11 cellular contexts compared by ENCODE assay signal in genomic region chr1:8027748-8028631, GRCh38. TPM values are rescaled to one million over a fixed set of nuclear protein-coding genes. Genes with fewer than 3 reads are reported as not detected.
DNase-seq lines count a peak whose midpoint lies in the region; FAIRE-seq and TF ChIP-seq lines count a peak whose summit lies in the region.
"Had no signal": no experiment of that assay in that cellular context is flagged by ENCODE, and none has a peak within 500 bp of the region (broad histone marks: within the 10 kb centered on the region; RNA-seq: fewer than 3 reads in every experiment).

No MANE protein-coding gene starts in this region.

- H3K9me3 Mint-ChIP-seq in activated T-helper 1 cell treated with anti-CD3 and anti-CD28 coated beads, Interleukin-12 subunit alpha, Interleukin-12 subunit beta, Interleukin-2, Interleukin-4 antibody, amounts not matched to agents 30 ng/mL and 10 ng/mL and 1 ng/mL, durations not matched to agents 14 hours and 24 hours and 36 hours = no peaks in the 10 kb centered on the region

- H3K4me3 ChIP-seq in AG04450 (ENCODE audit: low read depth, low read length) (peak overlapping the region; percentile 15; the same call in 1 of the 2 replicates), bronchial epithelial cell (ENCODE audit: low read depth, low read length) (peak overlapping the region; percentile 92), muscle layer of duodenum (ENCODE audit: low read depth in 1 of 2, low read length in 2 of 2) (no peak overlapping the region)

- H3K27me3 Mint-ChIP-seq in activated T-helper 1 cell treated with anti-CD3 and anti-CD28 coated beads, Interleukin-12 subunit alpha, Interleukin-12 subunit beta, Interleukin-2, Interleukin-4 antibody, amounts not matched to agents 30 ng/mL and 10 ng/mL and 1 ng/mL, durations not matched to agents 14 hours and 24 hours and 36 hours (ENCODE audit: insufficient read depth) = peaks cover 46% of the 10 kb centered on the region

- H3K27ac ChIP-seq in AG04450 (ENCODE audit: low read depth, low read length) (peak overlapping the region; percentile 88), muscle layer of duodenum (ENCODE audit: low read length) (peak overlapping the region; percentile 76)

- DNase-seq in AG04450 (ENCODE audit: low read depth, low spot score) (no peak), HS-5 (ENCODE audit: low read depth) (peak; percentile 91), bronchial epithelial cell (ENCODE audit: low read depth) (peak; percentile 85), NCI-H2107 (lab: John Stamatoyannopoulos, UW) (no peak), epidermal melanocyte (ENCODE audit: insufficient read length, low spot score) (no peak), mucosa of gallbladder (ENCODE audit: low spot score) (no peak)
- no peak for DNase-seq in activated T-helper 1 cell treated with anti-CD3 and anti-CD28 coated beads, Interleukin-12 subunit alpha, Interleukin-12 subunit beta, Interleukin-2, Interleukin-4 antibody, amounts not matched to agents 30 ng/mL and 10 ng/mL and 1 ng/mL, durations not matched to agents 14 hours and 24 hours and 36 hours (ENCODE audit: low spot score)
- DNase-seq: stimulated activated CD4-positive, alpha-beta T cell treated with anti-CD3 and anti-CD28 coated beads, Interleukin-4, amount 100 ng/mL, for 24 hours; T-helper 1 cell had no signal

- H3K9me3 ChIP-seq in AG04450 (ENCODE audit: control insufficient read depth, insufficient read depth, low read length) (no peaks in the 10 kb centered on the region), muscle layer of duodenum (ENCODE audit: control insufficient read depth in 1 of 2, low read length in 2 of 2) (no peaks in the 10 kb centered on the region)

- CTCF ChIA-PET in AG04450 (lab: Charles Lee) = interaction anchor here (0.7 to 1.4 kb wide), 2 partner anchors 13 to 53 kb away, joined by 3 to 7 read pairs; no protein-coding TSS in a partner anchor

- no peak for FAIRE-seq in bronchial epithelial cell (lab: Jason Lieb, UNC)
- FAIRE-seq: endometrium had no signal

- no peak overlapping the region for H3K27ac Mint-ChIP-seq in activated T-helper 1 cell treated with anti-CD3 and anti-CD28 coated beads, Interleukin-12 subunit alpha, Interleukin-12 subunit beta, Interleukin-2, Interleukin-4 antibody, amounts not matched to agents 30 ng/mL and 10 ng/mL and 1 ng/mL, durations not matched to agents 14 hours and 24 hours and 36 hours

- intact Hi-C loops in activated T-helper 1 cell treated with anti-CD3 and anti-CD28 coated beads, Interleukin-12 subunit alpha, Interleukin-12 subunit beta, Interleukin-2, Interleukin-4 antibody, amounts not matched to agents 30 ng/mL and 10 ng/mL and 1 ng/mL, durations not matched to agents 14 hours and 24 hours and 36 hours (cut with micrococcal nuclease) = no loop called here

- POLR2A ChIA-PET in AG04450 (lab: Yijun Ruan, JAX) = interaction anchor here (0.5 to 1.8 kb wide), 8 partner anchors 9 to 315 kb away, joined by 3 to 6 read pairs (median 4); no protein-coding TSS in a partner anchor

- H3K27me3 ChIP-seq in AG04450 (ENCODE audit: control insufficient read depth, insufficient read depth, low read length) (no peaks in the 10 kb centered on the region), bronchial epithelial cell (ENCODE audit: control insufficient read depth, insufficient read depth, low read length) (no peaks in the 10 kb centered on the region), muscle layer of duodenum (ENCODE audit: low read depth, low read length) (no peaks in the 10 kb centered on the region)

- H3K36me3 ChIP-seq in bronchial epithelial cell (ENCODE audit: control insufficient read depth, insufficient read depth, low read length) (peaks cover 6% of the 10 kb centered on the region), muscle layer of duodenum (ENCODE audit: control insufficient read depth in 1 of 2, insufficient read depth in 2 of 2, low read length in 2 of 2) (no peaks in the 10 kb centered on the region)

- H3K4me3 Mint-ChIP-seq in activated T-helper 1 cell treated with anti-CD3 and anti-CD28 coated beads, Interleukin-12 subunit alpha, Interleukin-12 subunit beta, Interleukin-2, Interleukin-4 antibody, amounts not matched to agents 30 ng/mL and 10 ng/mL and 1 ng/mL, durations not matched to agents 14 hours and 24 hours and 36 hours = no peak overlapping the region

- H3K36me3 Mint-ChIP-seq in activated T-helper 1 cell treated with anti-CD3 and anti-CD28 coated beads, Interleukin-12 subunit alpha, Interleukin-12 subunit beta, Interleukin-2, Interleukin-4 antibody, amounts not matched to agents 30 ng/mL and 10 ng/mL and 1 ng/mL, durations not matched to agents 14 hours and 24 hours and 36 hours (ENCODE audit: low read depth) = peaks cover 5% of the 10 kb centered on the region

- TF ChIP-seq CTCF in AG04450 (IDR thresholded peaks at IDR 0.05; ENCODE audit: low read depth, low read length) (no peak), bronchial epithelial cell (IDR thresholded peaks at IDR 0.05; ENCODE audit: insufficient read depth, low read length, severe bottlenecking) (no peak)

- H3K4me1 Mint-ChIP-seq in activated T-helper 1 cell treated with anti-CD3 and anti-CD28 coated beads, Interleukin-12 subunit alpha, Interleukin-12 subunit beta, Interleukin-2, Interleukin-4 antibody, amounts not matched to agents 30 ng/mL and 10 ng/mL and 1 ng/mL, durations not matched to agents 14 hours and 24 hours and 36 hours (ENCODE audit: low read depth) = peaks cover 12% of the 10 kb centered on the region

- H3K4me1 ChIP-seq in muscle layer of duodenum (ENCODE audit: control insufficient read depth in 1 of 2, insufficient read depth in 2 of 2, low read length in 2 of 2) = peaks cover 0 to 17% of the 10 kb centered on the region in 2 donors

RNA-seq across cellular contexts. Expression of gene ERRFI1, which starts 1.9 kb away (rescaled TPM):
- 102 and 105 TPM in 2 replicates for polyA plus RNA-seq in AG04450 (2011; rRNA removed)
- polyA minus RNA-seq in AG04450 (2011; rRNA and poly(A)+ RNA removed) = 47.7 and 49.1 TPM in 2 replicates
- total RNA-seq in bronchial epithelial cell (126 and 175 TPM in 2 replicates), mucosa of gallbladder (76.8 TPM)
- 1.6 and 3.2 TPM in 2 replicates for total RNA-seq in activated T-helper 1 cell treated with anti-CD3 and anti-CD28 coated beads, Interleukin-12 subunit alpha, Interleukin-12 subunit beta, Interleukin-2, Interleukin-4 antibody, amounts not matched to agents 30 ng/mL and 10 ng/mL and 1 ng/mL, durations not matched to agents 14 hours and 24 hours and 36 hours

Comparison
In these comparisons a context has a peak if more than half of its experiments do, and no peak if none do; other contexts are left out.
1. DNase-seq: peak in HS-5 (single experiment) and bronchial epithelial cell (single experiment); none in AG04450 (single experiment), NCI-H2107 (single experiment), epidermal melanocyte (single experiment), activated T-helper 1 cell treated with anti-CD3 and anti-CD28 coated beads, Interleukin-12 subunit alpha, Interleukin-12 subunit beta, Interleukin-2, Interleukin-4 antibody, amounts not matched to agents 30 ng/mL and 10 ng/mL and 1 ng/mL, durations not matched to agents 14 hours and 24 hours and 36 hours (single experiment) and mucosa of gallbladder (single experiment).
2. H3K4me3 ChIP-seq: peak in AG04450 (single experiment) and bronchial epithelial cell (single experiment); none in muscle layer of duodenum (0 of 2).
3. RNA of gene ERRFI1, which starts 1.9 kb away (total RNA-seq): 126 to 175 TPM in bronchial epithelial cell and 76.8 TPM in mucosa of gallbladder (single experiment); 1.6 to 3.2 TPM in activated T-helper 1 cell treated with anti-CD3 and anti-CD28 coated beads, Interleukin-12 subunit alpha, Interleukin-12 subunit beta, Interleukin-2, Interleukin-4 antibody, amounts not matched to agents 30 ng/mL and 10 ng/mL and 1 ng/mL, durations not matched to agents 14 hours and 24 hours and 36 hours; every median in the first group is over 10 times any median in the second.